In genomic region chr11:47409440-47410403, GRCh38 we compare ENCODE assay signal across 9 cellular contexts. TPM values are rescaled to one million over a fixed set of nuclear protein-coding genes. Genes with fewer than 3 reads are reported as not detected.
DNase-seq lines count a peak whose midpoint lies in the region; ATAC-seq, FAIRE-seq and TF ChIP-seq lines count a peak whose summit lies in the region.
"Had no signal": no experiment of that assay in that cellular context is flagged by ENCODE, and none has a peak within 500 bp of the region (broad histone marks: within the 10 kb centered on the region; RNA-seq: fewer than 3 reads in every experiment).

No MANE protein-coding gene starts in this region.

- POLR2A ChIA-PET in HepG2 (lab: Yijun Ruan, JAX) = interaction anchor here (1.7 to 4.9 kb wide), 2 partner anchors 17 to 25 kb away, joined by 6 to 33 read pairs; partner anchors contain the start of gene PSMC3

- peak overlapping the region; percentile 95 for H3K27ac Mint-ChIP-seq in activated T-cell treated with anti-CD3 and anti-CD28 coated beads, Interleukin-2, amount 50 U/mL, for 24 hours

- in situ Hi-C loops in HepG2 (cut with HindIII; ENCODE audit: extremely low pct_ligation_motif_present, low pct_unique_long_range_greater_than_20kb) = loop anchor here (5.0 kb wide), 1 partner anchor 37 kb away; no protein-coding TSS in a partner anchor

- DNase-seq in activated T-cell treated with anti-CD3 and anti-CD28 coated beads, Interleukin-2, amount 50 U/mL, for 24 hours = no peak
- DNase-seq in activated T-cell treated with anti-CD3 and anti-CD28 coated beads for 4 hours (no peak), HepG2 (ENCODE audit: low spot score) (no peak), tibial artery (no peak), SHP77 treated with DMSO at 0.1 percent for 48 hours (lab: John Stamatoyannopoulos, UW) (no peak), NOMO-1 (lab: John Stamatoyannopoulos, UW; ENCODE audit: unreplicated experiment in 2 of 2) (no peak), mesenteric fat pad (ENCODE audit: low spot score) (no peak)

- intact Hi-C loops in HepG2 (cut with micrococcal nuclease; ENCODE audit: unreplicated experiment) (loop anchor here (2.0 kb wide), 1 partner anchor 17 kb away; the partner anchor contains the start of gene PSMC3), tibial artery (cut with DNase I; ENCODE audit: low total_unique reads) (loop anchor here (10.0 kb wide), 2 partner anchors 165 to 235 kb away; partner anchors contain the start of genes ARFGAP2, KBTBD4 and NDUFS3)

- WGBS in HepG2 (ENCODE audit: low lambda C conversion rate) = 81% methylated on average over 27 of the region's 32 CpGs

- H3K9ac ChIP-seq in HepG2 (ENCODE audit: insufficient read depth, low read depth, low read length) = peak overlapping the region; percentile 80

- CTCF ChIA-PET in HepG2 (lab: Yijun Ruan, JAX; ENCODE audit: low intra/inter-chr PET ratio, low total read pairs) = no interaction called here

- H3K9me3 Mint-ChIP-seq in activated T-cell treated with anti-CD3 and anti-CD28 coated beads, Interleukin-2, amount 50 U/mL, for 24 hours = no peaks in the 10 kb centered on the region

- no peak for ATAC-seq in HepG2

- peak overlapping the region; percentile 89 for H3K4me2 ChIP-seq in HepG2 (ENCODE audit: low read depth, low read length)

- FAIRE-seq in HepG2 (lab: Jason Lieb, UNC) = no peak

- peaks cover 26% of the 10 kb centered on the region for H3K4me1 Mint-ChIP-seq in activated T-cell treated with anti-CD3 and anti-CD28 coated beads, Interleukin-2, amount 50 U/mL, for 24 hours (ENCODE audit: low read depth)

- H3K27me3 ChIP-seq in HepG2 (ENCODE audit: control insufficient read depth in 1 of 2, insufficient read depth in 2 of 2, low read length in 2 of 2) (no peaks in the 10 kb centered on the region; a peak in 1 of 5 replicates), tibial artery (no peaks in the 10 kb centered on the region)

- TF ChIP-seq RAD21 in HepG2 (CRISPR knock-in tag; IDR thresholded peaks at IDR 0.05) = no peak

- H3K27me3 Mint-ChIP-seq in activated T-cell treated with anti-CD3 and anti-CD28 coated beads, Interleukin-2, amount 50 U/mL, for 24 hours = no peaks in the 10 kb centered on the region

- no peak for TF ChIP-seq POLR2A in HepG2 (IDR thresholded peaks at IDR 0.05; ENCODE audit: insufficient read depth in 1 of 2, low read depth in 2 of 2, low read length in 2 of 2)

- no peak overlapping the region for H2AFZ ChIP-seq in HepG2 (ENCODE audit: low read length)

- H3K4me1 ChIP-seq in HepG2 (ENCODE audit: insufficient read depth, low read length) (peaks cover 34% of the 10 kb centered on the region), tibial artery (peaks cover 17 to 63% (median 45%) of the 10 kb centered on the region in 4 donors)

- peak overlapping the region; percentile 68 to 91 (median 79) for H3K4me3 ChIP-seq in HepG2 (replicated peaks in 1 of 3; ENCODE audit: insufficient read depth in 1 of 3, low read depth in 2 of 3, low read length in 3 of 3)
- peak overlapping the region; percentile 70 to 88 for H3K4me3 ChIP-seq in tibial artery

- H3K36me3 ChIP-seq in HepG2 (replicated peaks in 1 of 2; ENCODE audit: control insufficient read depth in 1 of 2, insufficient read depth in 2 of 2, low read length in 2 of 2) = peaks cover 0 to 7% of the 10 kb centered on the region in 2 experiments; a peak in 3 of 5 replicates
- peaks cover 14 to 44% (median 37%) of the 10 kb centered on the region in 3 donors for H3K36me3 ChIP-seq in tibial artery

- H3K9me3 ChIP-seq in HepG2 (ENCODE audit: low read length) (no peaks in the 10 kb centered on the region), tibial artery (no peaks in the 10 kb centered on the region)

- no TSS peak for BruUV-seq in HepG2 (replicated peaks; lab: Mats Ljungman, UMichigan)

- no peak for TF ChIP-seq CTCF in HepG2 (CRISPR knock-in tag; IDR thresholded peaks at IDR 0.05)
- TF ChIP-seq CTCF in tibial artery (IDR thresholded peaks at IDR 0.05) = no peak

- H3K27ac ChIP-seq in angular gyrus (ENCODE audit: low read depth, low read length) (peak overlapping the region; percentile 93), HepG2 (ENCODE audit: extremely low read length, insufficient read depth, low read length) (no peak overlapping the region), tibial artery (peak overlapping the region; percentile 95)

- no peaks in the 10 kb centered on the region for H4K20me1 ChIP-seq in HepG2 (ENCODE audit: insufficient read depth, low read length)

- H3K36me3 Mint-ChIP-seq in activated T-cell treated with anti-CD3 and anti-CD28 coated beads, Interleukin-2, amount 50 U/mL, for 24 hours (ENCODE audit: low read depth) = peaks cover 19% of the 10 kb centered on the region

- TF ChIP-seq EP300 in HepG2 (IDR thresholded peaks at IDR 0.05; ENCODE audit: low read depth in 2 of 2, low read length in 2 of 2) (no peak), HepG2 (CRISPR knock-in tag; IDR thresholded peaks at IDR 0.05; ENCODE audit: borderline replicate concordance) (no peak)

- peak overlapping the region; percentile 88 for H3K4me3 Mint-ChIP-seq in activated T-cell treated with anti-CD3 and anti-CD28 coated beads, Interleukin-2, amount 50 U/mL, for 24 hours

- peaks cover 9% of the 10 kb centered on the region for H3K79me2 ChIP-seq in HepG2 (ENCODE audit: insufficient read depth, low read length)

RNA-seq across cellular contexts. Expression of gene SLC39A13, which starts 1.3 kb away (rescaled TPM):
- 7.2 and 15.3 TPM in 2 replicates for total RNA-seq in HepG2 (2016; rRNA removed; fragmentation: Illumina TruSeq; extraction: Trizol)
- total RNA-seq in HepG2 (2016; cell fraction: cytosol; rRNA removed; fragmentation: Illumina TruSeq; extraction: Trizol; ENCODE audit: low read depth) = 5.8 and 6.7 TPM in 2 replicates
- total RNA-seq in HepG2 (2016; cell fraction: insoluble cytoplasmic fraction; rRNA removed; fragmentation: Illumina TruSeq; extraction: Trizol) = 5.9 and 15.1 TPM in 2 replicates
- 12.4 and 12.8 TPM in 2 replicates for total RNA-seq in HepG2 (2016; cell fraction: membrane; rRNA removed; fragmentation: Illumina TruSeq; extraction: Trizol)
- 13.7 and 15.1 TPM in 2 replicates for total RNA-seq in HepG2 (2016; cell fraction: nucleus; rRNA removed; fragmentation: Illumina TruSeq; extraction: Trizol)
- 30.5 and 40.7 TPM in 2 replicates for polyA plus RNA-seq in HepG2 (2011; rRNA removed)
- polyA plus RNA-seq in HepG2 (2011; cell fraction: cytosol; rRNA removed) = 23.0 and 34.8 TPM in 2 replicates
- polyA plus RNA-seq in HepG2 (2011; cell fraction: nucleus; rRNA removed) = 143 and 176 TPM in 2 replicates
- polyA plus RNA-seq in HepG2 (2012) = 13.2 and 20.5 TPM in 2 replicates
- polyA plus RNA-seq in HepG2 (2016; cell fraction: cytosol; fragmentation: Illumina TruSeq; extraction: Trizol; ENCODE audit: low read depth) = 9.4 and 9.7 TPM in 2 replicates
- 6.9 and 7.7 TPM in 2 replicates for polyA plus RNA-seq in HepG2 (2016; cell fraction: insoluble cytoplasmic fraction; fragmentation: Illumina TruSeq; extraction: Trizol; ENCODE audit: low read depth)
- polyA plus RNA-seq in HepG2 (2016; cell fraction: membrane; fragmentation: Illumina TruSeq; extraction: Trizol; ENCODE audit: low read depth) = 11.6 and 15.3 TPM in 2 replicates
- 31.2 and 34.6 TPM in 2 replicates for polyA plus RNA-seq in HepG2 (2016; cell fraction: nucleus; fragmentation: Illumina TruSeq; extraction: Trizol; ENCODE audit: insufficient read depth, low read depth)
- polyA minus RNA-seq in HepG2 (2011; rRNA and poly(A)+ RNA removed; ENCODE audit: low replicate concordance) = 14.8 and 27.8 TPM in 2 replicates
- 8.2 and 8.5 TPM in 2 replicates for polyA minus RNA-seq in HepG2 (2011; cell fraction: cytosol; rRNA and poly(A)+ RNA removed)
- 15.2 and 17.7 TPM in 2 replicates for polyA minus RNA-seq in HepG2 (2011; cell fraction: nucleus; rRNA and poly(A)+ RNA removed)
- total RNA-seq in mesenteric fat pad = 49.7 TPM

RNA-seq across cellular contexts. Expression of gene PSMC3, which starts 16.5 kb away (rescaled TPM):
- 214 and 279 TPM in 2 replicates for total RNA-seq in HepG2 (2016; rRNA removed; fragmentation: Illumina TruSeq; extraction: Trizol)
- 50.9 and 53.3 TPM in 2 replicates for total RNA-seq in HepG2 (2016; cell fraction: cytosol; rRNA removed; fragmentation: Illumina TruSeq; extraction: Trizol; ENCODE audit: low read depth)
- total RNA-seq in HepG2 (2016; cell fraction: insoluble cytoplasmic fraction; rRNA removed; fragmentation: Illumina TruSeq; extraction: Trizol) = 219 and 288 TPM in 2 replicates
- 67.5 and 75.1 TPM in 2 replicates for total RNA-seq in HepG2 (2016; cell fraction: membrane; rRNA removed; fragmentation: Illumina TruSeq; extraction: Trizol)
- 86.3 and 92.9 TPM in 2 replicates for total RNA-seq in HepG2 (2016; cell fraction: nucleus; rRNA removed; fragmentation: Illumina TruSeq; extraction: Trizol)
- 66.7 and 75.8 TPM in 2 replicates for polyA plus RNA-seq in HepG2 (2011; rRNA removed)
- polyA plus RNA-seq in HepG2 (2011; cell fraction: cytosol; rRNA removed) = 95.2 and 102 TPM in 2 replicates
- polyA plus RNA-seq in HepG2 (2011; cell fraction: nucleus; rRNA removed) = 41.7 and 44.9 TPM in 2 replicates
- 71.8 and 98.0 TPM in 2 replicates for polyA plus RNA-seq in HepG2 (2012)
- polyA plus RNA-seq in HepG2 (2016; cell fraction: cytosol; fragmentation: Illumina TruSeq; extraction: Trizol; ENCODE audit: low read depth) = 52.7 and 54.7 TPM in 2 replicates
- polyA plus RNA-seq in HepG2 (2016; cell fraction: insoluble cytoplasmic fraction; fragmentation: Illumina TruSeq; extraction: Trizol; ENCODE audit: low read depth) = 298 and 314 TPM in 2 replicates
- 58.7 and 63.6 TPM in 2 replicates for polyA plus RNA-seq in HepG2 (2016; cell fraction: membrane; fragmentation: Illumina TruSeq; extraction: Trizol; ENCODE audit: low read depth)
- polyA plus RNA-seq in HepG2 (2016; cell fraction: nucleus; fragmentation: Illumina TruSeq; extraction: Trizol; ENCODE audit: insufficient read depth, low read depth) = 117 and 127 TPM in 2 replicates
- 52.6 and 310 TPM in 2 replicates for polyA minus RNA-seq in HepG2 (2011; rRNA and poly(A)+ RNA removed; ENCODE audit: low replicate concordance)
- 39.1 and 44.3 TPM in 2 replicates for polyA minus RNA-seq in HepG2 (2011; cell fraction: cytosol; rRNA and poly(A)+ RNA removed)
- 51.1 and 58.3 TPM in 2 replicates for polyA minus RNA-seq in HepG2 (2011; cell fraction: nucleus; rRNA and poly(A)+ RNA removed)
- 116 TPM for total RNA-seq in mesenteric fat pad

RNA-seq across cellular contexts. Expression of gene SPI1, which starts 31.4 kb away (rescaled TPM):
- total RNA-seq in HepG2 (2016; rRNA removed; fragmentation: Illumina TruSeq; extraction: Trizol) (not detected in 2 replicates), mesenteric fat pad (74.7 TPM)
- total RNA-seq in HepG2 (2016; cell fraction: cytosol; rRNA removed; fragmentation: Illumina TruSeq; extraction: Trizol; ENCODE audit: low read depth) = not detected in 2 replicates
- total RNA-seq in HepG2 (2016; cell fraction: insoluble cytoplasmic fraction; rRNA removed; fragmentation: Illumina TruSeq; extraction: Trizol) = not detected in 2 replicates
- not detected in 2 replicates for total RNA-seq in HepG2 (2016; cell fraction: membrane; rRNA removed; fragmentation: Illumina TruSeq; extraction: Trizol)
- total RNA-seq in HepG2 (2016; cell fraction: nucleus; rRNA removed; fragmentation: Illumina TruSeq; extraction: Trizol) = not detected in 2 replicates
- not detected in 2 replicates for polyA plus RNA-seq in HepG2 (2011; rRNA removed)
- polyA plus RNA-seq in HepG2 (2011; cell fraction: cytosol; rRNA removed) = not detected in 2 replicates
- not detected in 2 replicates for polyA plus RNA-seq in HepG2 (2011; cell fraction: nucleus; rRNA removed)
- not detected in 2 replicates for polyA plus RNA-seq in HepG2 (2012)
- polyA plus RNA-seq in HepG2 (2016; cell fraction: cytosol; fragmentation: Illumina TruSeq; extraction: Trizol; ENCODE audit: low read depth) = not detected in 2 replicates
- polyA plus RNA-seq in HepG2 (2016; cell fraction: insoluble cytoplasmic fraction; fragmentation: Illumina TruSeq; extraction: Trizol; ENCODE audit: low read depth) = not detected in 2 replicates
- not detected in 2 replicates for polyA plus RNA-seq in HepG2 (2016; cell fraction: membrane; fragmentation: Illumina TruSeq; extraction: Trizol; ENCODE audit: low read depth)
- not detected in 2 replicates for polyA plus RNA-seq in HepG2 (2016; cell fraction: nucleus; fragmentation: Illumina TruSeq; extraction: Trizol; ENCODE audit: insufficient read depth, low read depth)
- polyA minus RNA-seq in HepG2 (2011; rRNA and poly(A)+ RNA removed; ENCODE audit: low replicate concordance) = 0.61 and 0.70 TPM in 2 replicates
- polyA minus RNA-seq in HepG2 (2011; cell fraction: cytosol; rRNA and poly(A)+ RNA removed) = not detected in 2 replicates
- polyA minus RNA-seq in HepG2 (2011; cell fraction: nucleus; rRNA and poly(A)+ RNA removed) = not detected in 2 replicates
- total RNA-seq: lung microvascular endothelial cell had no signal

RNA-seq across cellular contexts. Expression of gene RAPSN, which starts 39.2 kb away (rescaled TPM):
- total RNA-seq in HepG2 (2016; rRNA removed; fragmentation: Illumina TruSeq; extraction: Trizol) = 0.60 and 1.2 TPM in 2 replicates
- total RNA-seq in HepG2 (2016; cell fraction: cytosol; rRNA removed; fragmentation: Illumina TruSeq; extraction: Trizol; ENCODE audit: low read depth) = 0.91 and 1.4 TPM in 2 replicates
- total RNA-seq in HepG2 (2016; cell fraction: insoluble cytoplasmic fraction; rRNA removed; fragmentation: Illumina TruSeq; extraction: Trizol) = 1.0 and 1.7 TPM in 2 replicates
- 1.2 and 1.4 TPM in 2 replicates for total RNA-seq in HepG2 (2016; cell fraction: membrane; rRNA removed; fragmentation: Illumina TruSeq; extraction: Trizol)
- 0.72 and 1.2 TPM in 2 replicates for total RNA-seq in HepG2 (2016; cell fraction: nucleus; rRNA removed; fragmentation: Illumina TruSeq; extraction: Trizol)
- 0.15 and 0.40 TPM in 2 replicates for polyA plus RNA-seq in HepG2 (2011; rRNA removed)
- polyA plus RNA-seq in HepG2 (2011; cell fraction: cytosol; rRNA removed) = 0.13 and 0.14 TPM in 2 replicates
- polyA plus RNA-seq in HepG2 (2011; cell fraction: nucleus; rRNA removed) = 0.77 and 1.1 TPM in 2 replicates
- 0.79 and 0.80 TPM in 2 replicates for polyA plus RNA-seq in HepG2 (2012)
- polyA plus RNA-seq in HepG2 (2016; cell fraction: cytosol; fragmentation: Illumina TruSeq; extraction: Trizol; ENCODE audit: low read depth) = 0.51 and 1.2 TPM in 2 replicates
- polyA plus RNA-seq in HepG2 (2016; cell fraction: insoluble cytoplasmic fraction; fragmentation: Illumina TruSeq; extraction: Trizol; ENCODE audit: low read depth) = 0.83 and 0.93 TPM in 2 replicates
- polyA plus RNA-seq in HepG2 (2016; cell fraction: membrane; fragmentation: Illumina TruSeq; extraction: Trizol; ENCODE audit: low read depth) = 0.44 TPM in 1 of 2 replicates, not detected in the other
- polyA plus RNA-seq in HepG2 (2016; cell fraction: nucleus; fragmentation: Illumina TruSeq; extraction: Trizol; ENCODE audit: insufficient read depth, low read depth) = 2.3 and 3.6 TPM in 2 replicates
- 0.16 and 0.64 TPM in 2 replicates for polyA minus RNA-seq in HepG2 (2011; rRNA and poly(A)+ RNA removed; ENCODE audit: low replicate concordance)
- not detected in 2 replicates for polyA minus RNA-seq in HepG2 (2011; cell fraction: cytosol; rRNA and poly(A)+ RNA removed)
- polyA minus RNA-seq in HepG2 (2011; cell fraction: nucleus; rRNA and poly(A)+ RNA removed) = 0.75 and 1.2 TPM in 2 replicates
- 0.55 TPM for total RNA-seq in mesenteric fat pad

RNA-seq across cellular contexts. Expression of gene MYBPC3, which starts 57.2 kb away (rescaled TPM):
- not detected in 2 replicates for total RNA-seq in HepG2 (2016; rRNA removed; fragmentation: Illumina TruSeq; extraction: Trizol)
- total RNA-seq in HepG2 (2016; cell fraction: cytosol; rRNA removed; fragmentation: Illumina TruSeq; extraction: Trizol; ENCODE audit: low read depth) = not detected in 2 replicates
- not detected in 2 replicates for total RNA-seq in HepG2 (2016; cell fraction: insoluble cytoplasmic fraction; rRNA removed; fragmentation: Illumina TruSeq; extraction: Trizol)
- total RNA-seq in HepG2 (2016; cell fraction: membrane; rRNA removed; fragmentation: Illumina TruSeq; extraction: Trizol) = not detected in 2 replicates
- total RNA-seq in HepG2 (2016; cell fraction: nucleus; rRNA removed; fragmentation: Illumina TruSeq; extraction: Trizol) = not detected in 2 replicates
- 0.01 TPM in 1 of 2 replicates, not detected in the other for polyA plus RNA-seq in HepG2 (2011; rRNA removed)
- polyA plus RNA-seq in HepG2 (2011; cell fraction: cytosol; rRNA removed) = not detected in 2 replicates
- not detected in 2 replicates for polyA plus RNA-seq in HepG2 (2011; cell fraction: nucleus; rRNA removed)
- polyA plus RNA-seq in HepG2 (2012) = not detected in 2 replicates
- not detected in 2 replicates for polyA plus RNA-seq in HepG2 (2016; cell fraction: cytosol; fragmentation: Illumina TruSeq; extraction: Trizol; ENCODE audit: low read depth)
- polyA plus RNA-seq in HepG2 (2016; cell fraction: insoluble cytoplasmic fraction; fragmentation: Illumina TruSeq; extraction: Trizol; ENCODE audit: low read depth) = not detected in 2 replicates
- polyA plus RNA-seq in HepG2 (2016; cell fraction: membrane; fragmentation: Illumina TruSeq; extraction: Trizol; ENCODE audit: low read depth) = not detected in 2 replicates
- not detected in 2 replicates for polyA plus RNA-seq in HepG2 (2016; cell fraction: nucleus; fragmentation: Illumina TruSeq; extraction: Trizol; ENCODE audit: insufficient read depth, low read depth)
- not detected in 2 replicates for polyA minus RNA-seq in HepG2 (2011; rRNA and poly(A)+ RNA removed; ENCODE audit: low replicate concordance)
- not detected in 2 replicates for polyA minus RNA-seq in HepG2 (2011; cell fraction: cytosol; rRNA and poly(A)+ RNA removed)
- polyA minus RNA-seq in HepG2 (2011; cell fraction: nucleus; rRNA and poly(A)+ RNA removed) = not detected in 2 replicates
- total RNA-seq in mesenteric fat pad = 0.48 TPM
- total RNA-seq: lung microvascular endothelial cell had no signal

Comparison
In these comparisons a context has a peak if more than half of its experiments do, and no peak if none do; other contexts are left out.
1. RNA of gene SPI1, which starts 31.4 kb away (total RNA-seq): 74.7 TPM in mesenteric fat pad (single experiment); not detected in HepG2; every median in the first group is over 10 times any median in the second.